In the genomic region with DNA sequence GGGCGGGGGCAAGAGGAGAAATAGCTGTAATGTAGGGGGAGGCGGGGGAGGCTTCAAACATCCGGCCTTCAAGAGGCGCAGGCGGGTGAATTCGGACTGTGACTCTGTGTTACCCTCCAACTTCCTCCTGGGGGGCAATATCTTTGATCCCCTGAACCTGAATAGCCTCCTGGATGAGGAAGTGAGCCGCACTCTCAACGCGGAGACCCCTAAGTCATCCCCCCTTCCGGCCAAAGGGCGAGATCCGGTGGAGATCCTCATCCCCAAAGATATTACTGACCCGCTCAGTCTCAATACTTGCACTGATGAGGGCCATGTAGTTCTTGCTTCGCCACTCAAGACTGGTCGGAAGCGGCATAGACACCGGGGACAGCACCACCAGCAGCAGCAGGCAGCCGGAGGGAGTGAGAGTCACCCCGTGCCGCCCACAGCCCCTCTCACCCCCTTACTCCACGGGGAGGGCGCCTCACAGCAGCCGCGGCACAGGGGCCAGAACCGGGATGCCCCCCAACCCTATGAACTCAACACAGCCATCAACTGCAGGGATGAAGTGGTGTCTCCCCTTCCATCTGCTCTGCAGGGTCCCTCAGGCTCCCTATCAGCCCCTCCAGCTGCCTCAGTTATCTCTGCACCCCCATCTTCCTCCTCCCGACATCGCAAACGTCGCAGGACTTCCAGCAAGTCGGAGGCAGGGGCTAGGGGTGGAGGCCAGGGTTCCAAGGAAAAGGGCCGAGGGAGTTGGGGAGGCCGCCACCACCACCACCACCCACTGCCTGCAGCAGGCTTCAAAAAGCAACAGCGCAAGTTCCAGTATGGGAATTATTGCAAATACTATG, we compare ENCODE assay signal across 8 cellular contexts. TPM values are rescaled to one million over a fixed set of nuclear protein-coding genes. Genes with fewer than 3 reads are reported as not detected.
DNase-seq lines count a peak whose midpoint lies in the region; ATAC-seq and TF ChIP-seq lines count a peak whose summit lies in the region.

No MANE protein-coding gene starts in this region.

- H3K4me3 ChIP-seq in CD8-positive, alpha-beta memory T cell (ENCODE audit: low read length) = peak overlapping the region; percentile 96
- H3K4me3 ChIP-seq in Karpas-422 (ENCODE audit: low read length) = peak overlapping the region; percentile 81
- H3K4me3 ChIP-seq in rectal smooth muscle tissue (ENCODE audit: low read length) = peak overlapping the region; percentile 95

- H3K27ac ChIP-seq in CD8-positive, alpha-beta memory T cell (ENCODE audit: low read depth, low read length) = peak overlapping the region; percentile 100
- peak overlapping the region; percentile 97 for H3K27ac ChIP-seq in Karpas-422 (ENCODE audit: low read length)
- H3K27ac ChIP-seq in rectal smooth muscle tissue (ENCODE audit: low read depth, low read length) = peak overlapping the region; percentile 100

- H4K20me1 ChIP-seq in Karpas-422 (ENCODE audit: insufficient read depth, low read depth, low read length) = peaks cover 11% of the 10 kb centered on the region; the same call in 1 of the 2 replicates

- no peaks in the 10 kb centered on the region for H3K9me3 ChIP-seq in CD8-positive, alpha-beta memory T cell (ENCODE audit: low read length)
- H3K9me3 ChIP-seq in Karpas-422 (ENCODE audit: low read length) = no peaks in the 10 kb centered on the region

- peaks cover 47% of the 10 kb centered on the region for H3K4me1 ChIP-seq in CD8-positive, alpha-beta memory T cell (ENCODE audit: insufficient read depth, low read length)
- H3K4me1 ChIP-seq in Karpas-422 (ENCODE audit: low read length) (peaks cover 61% of the 10 kb centered on the region), rectal smooth muscle tissue (ENCODE audit: control insufficient read depth, insufficient read depth, low read length) (peaks cover 11% of the 10 kb centered on the region)

- H3K4me3 Mint-ChIP-seq in CD8-positive, alpha-beta memory T cell = peak overlapping the region; percentile 84 to 94 (median 86)
- peak overlapping the region; percentile 92 for H3K4me3 Mint-ChIP-seq in glutamatergic neuron (ENCODE audit: unreplicated experiment)

- H3K4me1 Mint-ChIP-seq in CD8-positive, alpha-beta memory T cell = peaks cover 42 to 71% (median 49%) of the 10 kb centered on the region in 3 donors
- H3K4me1 Mint-ChIP-seq in glutamatergic neuron (ENCODE audit: low read depth, unreplicated experiment) = peaks cover 8% of the 10 kb centered on the region

- peaks cover 0 to 62% (median 9%) of the 10 kb centered on the region in 3 donors for H3K36me3 Mint-ChIP-seq in CD8-positive, alpha-beta memory T cell
- H3K36me3 Mint-ChIP-seq in glutamatergic neuron (ENCODE audit: unreplicated experiment) = no peaks in the 10 kb centered on the region

- no peaks in the 10 kb centered on the region for H3K27me3 ChIP-seq in CD8-positive, alpha-beta memory T cell (ENCODE audit: insufficient read depth, low read length, poor library complexity, severe bottlenecking)
- no peaks in the 10 kb centered on the region for H3K27me3 ChIP-seq in Karpas-422 (ENCODE audit: low read length)
- no peaks in the 10 kb centered on the region for H3K27me3 ChIP-seq in rectal smooth muscle tissue (ENCODE audit: control insufficient read depth, insufficient read depth, low read length)

- H3K27ac Mint-ChIP-seq in CD8-positive, alpha-beta memory T cell = peak overlapping the region; percentile 88 to 98 (median 94)
- peak overlapping the region; percentile 92 for H3K27ac Mint-ChIP-seq in glutamatergic neuron (ENCODE audit: unreplicated experiment)

- DNase-seq in CD8-positive, alpha-beta memory T cell = peak; percentile 23 to 62 (median 36)
- no peak for DNase-seq in Karpas-422
- peak; percentile 35 for DNase-seq in activated gamma-delta T cell treated with Interleukin-2 at 50 U/mL for 16 hours
- DNase-seq in glutamatergic neuron = no peak
- no peak for DNase-seq in H4 (ENCODE audit: low spot score)

- POLR2A ChIA-PET in CD8-positive, alpha-beta memory T cell (lab: Charles Lee) = interaction anchor here (0.6 to 3.4 kb wide), 11 partner anchors 20 to 511 kb away, joined by 3 to 27 read pairs (median 9); a partner anchor contains a TSS

- ATAC-seq in HG02840 (IDR thresholded peaks at IDR 0.05; ENCODE audit: low FRiP score, unreplicated experiment) (no peak), GM21423 (IDR thresholded peaks at IDR 0.05; ENCODE audit: unreplicated experiment) (no peak)

- H3K36me3 ChIP-seq in CD8-positive, alpha-beta memory T cell (ENCODE audit: insufficient read depth, low read length) = peaks cover 15% of the 10 kb centered on the region
- H3K36me3 ChIP-seq in Karpas-422 (ENCODE audit: insufficient read depth, low read length) (peaks cover 17% of the 10 kb centered on the region), rectal smooth muscle tissue (ENCODE audit: control insufficient read depth, insufficient read depth, low read length) (peaks cover 5% of the 10 kb centered on the region)

- CTCF ChIA-PET in CD8-positive, alpha-beta memory T cell (lab: Charles Lee) = interaction anchor here (0.9 kb wide), 2 partner anchors 21 to 53 kb away, joined by 3 to 4 read pairs; a partner anchor contains a TSS

- H3K9ac ChIP-seq in Karpas-422 (ENCODE audit: low read length) (peak overlapping the region; percentile 99), rectal smooth muscle tissue (ENCODE audit: low read length) (peak overlapping the region; percentile 36)

- TF ChIP-seq CTCF in glutamatergic neuron (IDR thresholded peaks at IDR 0.05; ENCODE audit: partially characterized antibody, unreplicated experiment) = no peak

- H3K79me2 ChIP-seq in Karpas-422 (ENCODE audit: low read length) = peaks cover 35% of the 10 kb centered on the region

- no peak overlapping the region for H2AFZ ChIP-seq in Karpas-422 (ENCODE audit: low read length)

- peak overlapping the region; percentile 94 for H3K4me2 ChIP-seq in Karpas-422 (ENCODE audit: low read depth, low read length, poor library complexity, severe bottlenecking)

- peaks cover 0 to 13% of the 10 kb centered on the region in 2 donors for H3K27me3 Mint-ChIP-seq in CD8-positive, alpha-beta memory T cell
- peaks cover 24% of the 10 kb centered on the region for H3K27me3 Mint-ChIP-seq in glutamatergic neuron (ENCODE audit: unreplicated experiment)

- peaks cover 0 to 6% (median 5%) of the 10 kb centered on the region in 5 donors for H3K9me3 Mint-ChIP-seq in CD8-positive, alpha-beta memory T cell
- peaks cover 26% of the 10 kb centered on the region for H3K9me3 Mint-ChIP-seq in glutamatergic neuron (ENCODE audit: unreplicated experiment)

- no peaks in the 10 kb centered on the region for H3K9me2 ChIP-seq in Karpas-422 (replicated peaks; ENCODE audit: insufficient read depth, low read length)

RNA-seq across cellular contexts. Expression of a gene that starts 1.0 kb away (rescaled TPM):
- 10 to 100 TPM; 75.9 to 78.8 TPM for total RNA-seq in CD8-positive, alpha-beta memory T cell
- polyA plus RNA-seq in CD8-positive, alpha-beta memory T cell = 13.6 TPM
- total RNA-seq in Karpas-422 (2014; rRNA removed; shearing (Covaris generic); ENCODE audit: low replicate concordance) = 28.4 and 40.4 TPM in 2 replicates
- 18.5 TPM for total RNA-seq in glutamatergic neuron (ENCODE audit: unreplicated experiment)
- total RNA-seq in H4 (2014; rRNA removed; shearing (Covaris generic)) = 25.8 and 28.5 TPM in 2 replicates

RNA-seq across cellular contexts. Expression of a gene that starts 2.2 kb away (rescaled TPM):
- 1 to 10 TPM; 4.3 to 5.0 TPM for total RNA-seq in CD8-positive, alpha-beta memory T cell
- 6.5 TPM for polyA plus RNA-seq in CD8-positive, alpha-beta memory T cell
- total RNA-seq in Karpas-422 (2014; rRNA removed; shearing (Covaris generic); ENCODE audit: low replicate concordance) = 3.0 and 8.8 TPM in 2 replicates
- 1.8 TPM for total RNA-seq in glutamatergic neuron (ENCODE audit: unreplicated experiment)
- total RNA-seq in H4 (2014; rRNA removed; shearing (Covaris generic)) = 1.9 and 2.2 TPM in 2 replicates

RNA-seq across cellular contexts. Expression of a gene that starts 5.6 kb away (rescaled TPM):
- total RNA-seq in CD8-positive, alpha-beta memory T cell = 10 to 100 TPM; 41.4 to 46.3 TPM
- 50.2 TPM for polyA plus RNA-seq in CD8-positive, alpha-beta memory T cell
- total RNA-seq in Karpas-422 (2014; rRNA removed; shearing (Covaris generic); ENCODE audit: low replicate concordance) = 25.9 and 106 TPM in 2 replicates
- total RNA-seq in glutamatergic neuron (ENCODE audit: unreplicated experiment) = 24.1 TPM
- 22.6 and 31.5 TPM in 2 replicates for total RNA-seq in H4 (2014; rRNA removed; shearing (Covaris generic))

RNA-seq across cellular contexts. Expression of a gene that starts 33.4 kb away (rescaled TPM):
- 1 to 10 TPM in 1 of 2 experiments, under 1 TPM in 1; 1.00 to 1.7 TPM for total RNA-seq in CD8-positive, alpha-beta memory T cell
- 0.56 TPM for polyA plus RNA-seq in CD8-positive, alpha-beta memory T cell
- 1.5 and 2.8 TPM in 2 replicates for total RNA-seq in Karpas-422 (2014; rRNA removed; shearing (Covaris generic); ENCODE audit: low replicate concordance)
- total RNA-seq in glutamatergic neuron (ENCODE audit: unreplicated experiment) = 1.7 TPM
- 0.84 and 1.0 TPM in 2 replicates for total RNA-seq in H4 (2014; rRNA removed; shearing (Covaris generic))

RNA-seq across cellular contexts. Expression of a gene that starts 48.3 kb away (rescaled TPM):
- 10 to 100 TPM; 96.2 to 99.1 TPM for total RNA-seq in CD8-positive, alpha-beta memory T cell
- 40.5 TPM for polyA plus RNA-seq in CD8-positive, alpha-beta memory T cell
- total RNA-seq in Karpas-422 (2014; rRNA removed; shearing (Covaris generic); ENCODE audit: low replicate concordance) = 40.4 and 97.3 TPM in 2 replicates
- total RNA-seq in glutamatergic neuron (ENCODE audit: unreplicated experiment) = 39.6 TPM
- total RNA-seq in H4 (2014; rRNA removed; shearing (Covaris generic)) = 19.4 and 28.2 TPM in 2 replicates

Comparison
In these comparisons a context has a peak if more than half of its experiments do, and no peak if none do; other contexts are left out.
1. DNase-seq: peak in CD8-positive, alpha-beta memory T cell (5 of 5) and activated gamma-delta T cell treated with Interleukin-2 at 50 U/mL for 16 hours (single experiment); none in Karpas-422 (single experiment), glutamatergic neuron (single experiment) and H4 (single experiment).
2. Peak in every context shown above with its lines, with median percentiles within 50 percentile points of each other: H3K27ac ChIP-seq and H3K4me3 ChIP-seq.